ENCODE assay signal across 12 cellular contexts in genomic region chr2:189569295-189569925, GRCh38. TPM values are rescaled to one million over a fixed set of nuclear protein-coding genes. Genes with fewer than 3 reads are reported as not detected.
A peak's percentile ranks its signal among the peaks of the same experiment; 100 is the strongest.
DNase-seq lines count a peak whose midpoint lies in the region; ATAC-seq, FAIRE-seq and TF ChIP-seq lines count a peak whose summit lies in the region.
"Had no signal": no experiment of that assay in that cellular context is flagged by ENCODE, and none has a peak within 500 bp of the region (broad histone marks: within the 10 kb centered on the region; RNA-seq: fewer than 3 reads in every experiment).

No MANE protein-coding gene starts in this region.

- intact Hi-C loops in activated CD8-positive, alpha-beta T cell treated with anti-CD3 and anti-CD28 coated beads for 36 hours (cut with micrococcal nuclease) = no loop called here
- intact Hi-C loops in left ventricle myocardium superior (cut with micrococcal nuclease) (no loop called here), uterus (cut with DNase I; ENCODE audit: low total_unique reads) (no loop called here)

- no peaks in the 10 kb centered on the region for H3K9me3 ChIP-seq in uterus

- H3K4me1 ChIP-seq in uterus = peaks cover 10 to 38% of the 10 kb centered on the region in 2 donors

- CTCF ChIA-PET in activated CD8-positive, alpha-beta T cell treated with anti-CD3 and anti-CD28 coated beads for 36 hours (lab: Charles Lee) = interaction anchor here (1.5 kb wide), 1 partner anchor 11 kb away, joined by 4 read pairs; the partner anchor contains the start of gene SLC40A1

- no peak for TF ChIP-seq CTCF in activated CD8-positive, alpha-beta T cell treated with anti-CD3 and anti-CD28 coated beads for 36 hours (IDR thresholded peaks at IDR 0.05)
- peak in 2 of 4 experiments; percentile 9 for TF ChIP-seq CTCF in uterus (IDR thresholded peaks at IDR 0.05)

- ATAC-seq in activated CD8-positive, alpha-beta T cell treated with anti-CD3 and anti-CD28 coated beads for 36 hours = peak; percentile 60
- peak; percentile 62 for ATAC-seq in left ventricle myocardium superior
- ATAC-seq in activated CD4-positive, CD25-positive, alpha-beta regulatory T cell treated with anti-CD3 and anti-CD28 coated beads, Interleukin-2, amount 50 U/mL, for 24 hours = no peak

- no peak for DNase-seq in activated naive CD4-positive, alpha-beta T cell treated with Interleukin-2 at 50 U/mL for 16 hours
- DNase-seq in activated CD8-positive, alpha-beta T cell treated with anti-CD3 and anti-CD28 coated beads for 36 hours = no peak
- peak; percentile 36 for DNase-seq in left ventricle myocardium superior
- DNase-seq in uterus = no peak
- DNase-seq in urothelium cell line (ENCODE audit: low spot score) = no peak
- DNase-seq in kidney tubule cell (ENCODE audit: low spot score) = no peak
- DNase-seq: H7; NCI-H187 treated with DMSO at 0.1 percent for 48 hours; stimulated activated CD4-positive, alpha-beta T cell treated with anti-CD3 and anti-CD28 coated beads, Interleukin-2, amount 100 ng/mL, for 48 hours had no signal

- no peaks in the 10 kb centered on the region for H3K27me3 ChIP-seq in uterus
- H3K27me3 ChIP-seq: BLaER1 treated with 17β-estradiol and CSF1 and Interleukin-3, amounts not matched to agents 10 nM and 100 nM had no signal

- H3K4me3 ChIP-seq in uterus = no peak overlapping the region
- H3K4me3 ChIP-seq: BLaER1 treated with 17β-estradiol and CSF1 and Interleukin-3, amounts not matched to agents 10 nM and 100 nM had no signal

- no peak for FAIRE-seq in urothelium cell line (lab: Jason Lieb, UNC)

- no peak for TF ChIP-seq POLR2A in uterus (IDR thresholded peaks at IDR 0.05)

- peaks cover 68% of the 10 kb centered on the region for H3K4me1 Mint-ChIP-seq in activated naive CD4-positive, alpha-beta T cell treated with anti-CD3 and anti-CD28 coated beads, Interleukin-2, amount 50 U/mL, for 24 hours
- H3K4me1 Mint-ChIP-seq in activated CD8-positive, alpha-beta T cell treated with anti-CD3 and anti-CD28 coated beads for 36 hours (ENCODE audit: low read depth) = peaks cover 25% of the 10 kb centered on the region

- peak overlapping the region; percentile 37 for H3K4me3 Mint-ChIP-seq in activated naive CD4-positive, alpha-beta T cell treated with anti-CD3 and anti-CD28 coated beads, Interleukin-2, amount 50 U/mL, for 24 hours
- no peak overlapping the region for H3K4me3 Mint-ChIP-seq in activated CD8-positive, alpha-beta T cell treated with anti-CD3 and anti-CD28 coated beads for 36 hours

- peak overlapping the region; percentile 87 for H3K27ac Mint-ChIP-seq in activated naive CD4-positive, alpha-beta T cell treated with anti-CD3 and anti-CD28 coated beads, Interleukin-2, amount 50 U/mL, for 24 hours
- H3K27ac Mint-ChIP-seq in activated CD8-positive, alpha-beta T cell treated with anti-CD3 and anti-CD28 coated beads for 36 hours = peak overlapping the region; percentile 79

- H3K36me3 ChIP-seq in uterus = no peaks in the 10 kb centered on the region
- H3K36me3 ChIP-seq: BLaER1 treated with 17β-estradiol and CSF1 and Interleukin-3, amounts not matched to agents 10 nM and 100 nM had no signal

- POLR2A ChIA-PET in activated CD8-positive, alpha-beta T cell treated with anti-CD3 and anti-CD28 coated beads for 36 hours (lab: Charles Lee) = interaction anchor here (1.1 kb wide), 1 partner anchor 11 kb away, joined by 4 read pairs; the partner anchor contains the start of gene SLC40A1

- H3K36me3 Mint-ChIP-seq in activated naive CD4-positive, alpha-beta T cell treated with anti-CD3 and anti-CD28 coated beads, Interleukin-2, amount 50 U/mL, for 24 hours = peaks cover 27% of the 10 kb centered on the region
- peaks cover 3% of the 10 kb centered on the region for H3K36me3 Mint-ChIP-seq in activated CD8-positive, alpha-beta T cell treated with anti-CD3 and anti-CD28 coated beads for 36 hours (ENCODE audit: low read depth)

- H3K27ac ChIP-seq in uterus = peak overlapping the region; percentile 61 to 91

- H3K27me3 Mint-ChIP-seq in activated naive CD4-positive, alpha-beta T cell treated with anti-CD3 and anti-CD28 coated beads, Interleukin-2, amount 50 U/mL, for 24 hours = no peaks in the 10 kb centered on the region
- no peaks in the 10 kb centered on the region for H3K27me3 Mint-ChIP-seq in activated CD8-positive, alpha-beta T cell treated with anti-CD3 and anti-CD28 coated beads for 36 hours

- no peaks in the 10 kb centered on the region for H3K9me3 Mint-ChIP-seq in activated naive CD4-positive, alpha-beta T cell treated with anti-CD3 and anti-CD28 coated beads, Interleukin-2, amount 50 U/mL, for 24 hours
- no peaks in the 10 kb centered on the region for H3K9me3 Mint-ChIP-seq in activated CD8-positive, alpha-beta T cell treated with anti-CD3 and anti-CD28 coated beads for 36 hours

RNA-seq across cellular contexts. Expression of gene SLC40A1, which starts 11.2 kb away (rescaled TPM):
- 1 to 10 TPM; 1.2 to 1.5 TPM for total RNA-seq in activated CD8-positive, alpha-beta T cell treated with anti-CD3 and anti-CD28 coated beads for 36 hours
- total RNA-seq in left ventricle myocardium superior (57.5 TPM), uterus (100 to 1,000 TPM in 3 of 4 donors, 10 to 100 TPM in 1; 87.1 to 252 (median 176) TPM)

Comparison
In these comparisons a context has a peak if more than half of its experiments do, and no peak if none do; other contexts are left out.
1. ATAC-seq: peak in activated CD8-positive, alpha-beta T cell treated with anti-CD3 and anti-CD28 coated beads for 36 hours (single experiment) and left ventricle myocardium superior (single experiment); none in activated CD4-positive, CD25-positive, alpha-beta regulatory T cell treated with anti-CD3 and anti-CD28 coated beads, Interleukin-2, amount 50 U/mL, for 24 hours (0 of 2).
2. RNA of gene SLC40A1, which starts 11.2 kb away (total RNA-seq): 87.1 to 252 TPM in uterus and 57.5 TPM in left ventricle myocardium superior (single experiment); 1.2 to 1.5 TPM in activated CD8-positive, alpha-beta T cell treated with anti-CD3 and anti-CD28 coated beads for 36 hours; every median in the first group is over 10 times any median in the second.